ENCODE assay signal across 25 cellular contexts in the genomic region with DNA sequence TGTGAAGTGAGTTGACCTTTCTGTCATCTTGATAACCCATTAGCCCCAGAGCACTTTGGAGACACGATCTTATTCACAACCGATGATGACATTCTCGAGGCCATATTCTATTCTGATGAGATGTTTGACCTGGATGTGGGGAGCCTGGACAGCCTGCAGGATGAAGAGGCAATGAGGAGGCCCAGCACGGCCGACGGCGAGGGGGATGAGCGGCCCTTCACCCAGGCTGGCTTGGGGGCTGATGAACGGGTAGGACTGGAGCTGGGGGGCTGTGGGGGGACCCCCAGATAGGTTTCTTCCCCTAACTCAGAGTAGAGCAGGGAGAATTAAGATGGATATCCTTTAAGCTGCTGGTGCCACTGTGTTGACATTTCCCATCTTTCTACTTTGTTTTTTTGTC.
"Had no signal": no experiment of that assay in that cellular context is flagged by ENCODE, and none has a peak within 500 bp of the region (broad histone marks: within the 10 kb centered on the region; RNA-seq: fewer than 3 reads in every experiment).

No MANE protein-coding gene starts in this region.

- H3K27me3 ChIP-seq: stomach, testis, thyroid gland, tibial artery, tibial nerve, transverse colon, upper lobe of left lung, upper lobe of right lung, uterus, vagina had no signal

- H3K27ac ChIP-seq: stomach, testis, thoracic aorta, tibial artery, tibial nerve, transverse colon, upper lobe of left lung, upper lobe of right lung, uterus, vagina had no signal

- FAIRE-seq: urothelium cell line had no signal

- DNase-seq: stimulated activated CD4-positive, alpha-beta T cell treated with anti-CD3 and anti-CD28 coated beads, Interleukin-2, amount 100 ng/mL, for 24 hours; stimulated activated CD4-positive, alpha-beta T cell treated with anti-CD3 and anti-CD28 coated beads, Interleukin-2, amount 100 ng/mL, for 48 hours; stimulated activated CD4-positive, alpha-beta T cell treated with anti-CD3 and anti-CD28 coated beads, Interleukin-4, amount 100 ng/mL, for 1 hour; stimulated activated CD4-positive, alpha-beta T cell treated with anti-CD3 and anti-CD28 coated beads, Interleukin-4, amount 100 ng/mL, for 24 hours; stimulated activated CD4-positive, alpha-beta T cell treated with anti-CD3 and anti-CD28 coated beads, Interleukin-4, amount 100 ng/mL, for 4 hours; stimulated activated CD8-positive, alpha-beta memory T cell treated with anti-CD3 and anti-CD28 coated beads, Interleukin-4, amount 100 ng/mL, for 48 hours; stimulated activated naive B cell treated with anti-CD40 and anti-IgM and Interleukin-4, amounts not matched to agents 10 μg/mL and 1 μg/mL and 100 μg/mL, for 72 hours; stimulated activated naive CD4-positive, alpha-beta T cell treated with Interleukin-2 at 50 U/mL for 16 hours; stimulated activated naive CD8-positive, alpha-beta T cell treated with anti-CD3 and anti-CD28 coated beads, Interleukin-15, amount 100 ng/mL, for 72 hours; stimulated activated naive CD8-positive, alpha-beta T cell treated with anti-CD3 and anti-CD28 coated beads, Interleukin-15, Interleukin-2, amounts not matched to agents 100 U/mL and 50 U/mL, for 24 hours; stomach; substantia nigra; testis; thyroid gland; tibial artery; transverse colon; upper lobe of left lung; upper lobe of right lung; uterus had no signal

- H3K36me3 ChIP-seq: thoracic aorta, thyroid gland, transverse colon, uterus had no signal

- H3K4me3 ChIP-seq: stomach, testis, thoracic aorta, thyroid gland, tibial artery, tibial nerve, transverse colon, upper lobe of left lung, upper lobe of right lung, uterus, vagina had no signal

- H3K9me3 ChIP-seq: stomach, testis, thoracic aorta, thyroid gland, tibial artery, tibial nerve, transverse colon, upper lobe of left lung, upper lobe of right lung, uterus, vagina had no signal

- ATAC-seq: stimulated activated effector memory CD8-positive, alpha-beta T cell treated with anti-CD3 and anti-CD28 coated beads, Interleukin-12 subunit alpha, Interleukin-12 subunit beta, amount 100 ng/mL, for 72 hours; stimulated activated memory B cell treated with anti-CD40 and anti-IgM and Interleukin-4, amounts not matched to agents 10 μg/mL and 1 μg/mL and 100 μg/mL, for 72 hours; stimulated activated naive B cell treated with anti-CD40 and anti-IgM and Interleukin-4, amounts not matched to agents 10 μg/mL and 1 μg/mL and 100 μg/mL, for 72 hours; stimulated activated naive CD8-positive, alpha-beta T cell treated with anti-CD3 and anti-CD28 coated beads, Interleukin-15, amount 100 ng/mL, for 72 hours; stimulated activated naive CD8-positive, alpha-beta T cell treated with anti-CD3 and anti-CD28 coated beads, Interleukin-15, Interleukin-2, amounts not matched to agents 100 U/mL and 50 U/mL, for 24 hours; upper lobe of right lung had no signal

- H3K4me1 ChIP-seq: testis, upper lobe of right lung, uterus, vagina had no signal
